11 cellular contexts compared by ENCODE assay signal in the genomic region with DNA sequence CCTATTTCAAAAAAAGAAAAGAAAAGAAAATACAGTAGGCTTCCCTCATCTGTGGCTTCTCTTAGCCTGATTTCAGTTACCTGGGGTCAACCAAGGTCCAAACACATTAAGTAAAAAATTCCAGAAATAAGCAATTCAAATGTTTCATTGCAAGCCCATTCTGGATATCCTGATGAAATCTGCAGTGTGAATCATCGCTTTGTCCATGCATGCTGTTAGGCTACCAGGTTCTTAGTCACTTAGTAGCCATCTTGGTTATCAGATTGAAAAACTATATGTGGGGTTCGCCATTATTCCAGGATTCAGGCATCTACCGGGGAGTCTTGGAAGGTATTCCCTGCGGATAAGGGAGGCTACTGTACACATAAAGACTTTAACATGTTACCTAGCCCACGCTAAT. TPM values are rescaled to one million over a fixed set of nuclear protein-coding genes. Genes with fewer than 3 reads are reported as not detected.
A peak's percentile ranks its signal among the peaks of the same experiment; 100 is the strongest.
DNase-seq lines count a peak whose midpoint lies in the region; ATAC-seq and TF ChIP-seq lines count a peak whose summit lies in the region.
"Had no signal": no experiment of that assay in that cellular context is flagged by ENCODE, and none has a peak within 500 bp of the region (broad histone marks: within the 10 kb centered on the region; RNA-seq: fewer than 3 reads in every experiment).

No MANE protein-coding gene starts in this region.

- no peaks in the 10 kb centered on the region for H3K9me3 Mint-ChIP-seq in activated naive CD8-positive, alpha-beta T cell (ENCODE audit: low read depth)
- H3K9me3 Mint-ChIP-seq in activated naive CD8-positive, alpha-beta T cell treated with anti-CD3 and anti-CD28 coated beads for 36 hours, result no peaks in the 10 kb centered on the region
- no peaks in the 10 kb centered on the region for H3K9me3 Mint-ChIP-seq in stimulated activated naive CD8-positive, alpha-beta T cell treated with anti-CD3 and anti-CD28 coated beads, Interleukin-15, amount 100 ng/mL, for 72 hours

- H2AFZ ChIP-seq in fibroblast of lung (ENCODE audit: low read length), result no peak overlapping the region

- no peaks in the 10 kb centered on the region for H3K36me3 Mint-ChIP-seq in activated naive CD8-positive, alpha-beta T cell
- H3K36me3 Mint-ChIP-seq in activated naive CD8-positive, alpha-beta T cell treated with anti-CD3 and anti-CD28 coated beads for 36 hours, result peaks cover 9% of the 10 kb centered on the region

- peaks cover 43% of the 10 kb centered on the region for H3K4me1 Mint-ChIP-seq in activated naive CD8-positive, alpha-beta T cell (ENCODE audit: low read depth)
- H3K4me1 Mint-ChIP-seq in activated naive CD8-positive, alpha-beta T cell treated with anti-CD3 and anti-CD28 coated beads for 36 hours, result peaks cover 31% of the 10 kb centered on the region
- peaks cover 16% of the 10 kb centered on the region for H3K4me1 Mint-ChIP-seq in stimulated activated naive CD8-positive, alpha-beta T cell treated with anti-CD3 and anti-CD28 coated beads, Interleukin-15, amount 100 ng/mL, for 72 hours

- no peak for ATAC-seq in stimulated activated naive CD8-positive, alpha-beta T cell treated with anti-CD3 and anti-CD28 coated beads, Interleukin-15, amount 100 ng/mL, for 72 hours
- ATAC-seq in omental fat pad (ENCODE audit: low FRiP score), result no peak

- no peak overlapping the region for H3K4me3 ChIP-seq in fibroblast of lung (replicated peaks in 1 of 4; ENCODE audit: control extremely low read depth in 1 of 4, insufficient read depth in 1 of 4, low read depth in 3 of 4, low read length in 4 of 4)
- no peak overlapping the region for H3K4me3 ChIP-seq in ascending aorta
- no peak overlapping the region for H3K4me3 ChIP-seq in esophagus squamous epithelium

- H3K27me3 Mint-ChIP-seq in activated naive CD8-positive, alpha-beta T cell, result no peaks in the 10 kb centered on the region
- no peaks in the 10 kb centered on the region for H3K27me3 Mint-ChIP-seq in activated naive CD8-positive, alpha-beta T cell treated with anti-CD3 and anti-CD28 coated beads for 36 hours
- no peaks in the 10 kb centered on the region for H3K27me3 Mint-ChIP-seq in stimulated activated naive CD8-positive, alpha-beta T cell treated with anti-CD3 and anti-CD28 coated beads, Interleukin-15, amount 100 ng/mL, for 72 hours

- peaks cover 31% of the 10 kb centered on the region for H3K79me2 ChIP-seq in fibroblast of lung (ENCODE audit: control insufficient read depth, insufficient read depth, low read length)

- peak overlapping the region; percentile 64 for H3K27ac Mint-ChIP-seq in activated naive CD8-positive, alpha-beta T cell
- no peak overlapping the region for H3K27ac Mint-ChIP-seq in activated naive CD8-positive, alpha-beta T cell treated with anti-CD3 and anti-CD28 coated beads for 36 hours
- H3K27ac Mint-ChIP-seq in stimulated activated naive CD8-positive, alpha-beta T cell treated with anti-CD3 and anti-CD28 coated beads, Interleukin-15, amount 100 ng/mL, for 72 hours, result no peak overlapping the region

- 89% methylated on average over 5 of the region's 5 CpGs for WGBS in esophagus squamous epithelium, 2 donors

- H3K9me3 ChIP-seq in fibroblast of lung (ENCODE audit: control insufficient read depth, insufficient read depth, low read depth, low read length) (no peaks in the 10 kb centered on the region), ascending aorta (no peaks in the 10 kb centered on the region), esophagus squamous epithelium (no peaks in the 10 kb centered on the region)

- H3K27ac ChIP-seq in fibroblast of lung (ENCODE audit: insufficient read depth, low read length) (no peak overlapping the region), ascending aorta (no peak overlapping the region), esophagus squamous epithelium (no peak overlapping the region)
- H3K27ac ChIP-seq: cardiac muscle cell had no signal

- DNase-seq in activated naive CD8-positive, alpha-beta T cell treated with anti-CD3 and anti-CD28 coated beads for 36 hours, result no peak
- peak; percentile 65 for DNase-seq in RKO (ENCODE audit: low spot score)
- DNase-seq in fibroblast of lung (ENCODE audit: low read depth in 2 of 2), result peak; percentile 4 to 20
- DNase-seq in stimulated activated naive CD8-positive, alpha-beta T cell treated with anti-CD3 and anti-CD28 coated beads, Interleukin-15, amount 100 ng/mL, for 72 hours, result no peak
- DNase-seq in omental fat pad (ENCODE audit: low spot score), result no peak
- DNase-seq in ascending aorta (ENCODE audit: low spot score in 2 of 2), result no peak
- DNase-seq in esophagus squamous epithelium (lab: John Stamatoyannopoulos, UW), result no peak
- DNase-seq: activated CD4-positive, alpha-beta T cell treated with anti-CD3 and anti-CD28 coated beads for 4 hours; NCI-H2029 had no signal

- peaks cover 4% of the 10 kb centered on the region for H3K4me1 ChIP-seq in fibroblast of lung (ENCODE audit: control insufficient read depth, extremely low read depth, insufficient read depth, low read length)
- H3K4me1 ChIP-seq in ascending aorta, result peaks cover 0 to 11% of the 10 kb centered on the region in 2 donors
- peaks cover 12 to 35% (median 13%) of the 10 kb centered on the region in 3 donors for H3K4me1 ChIP-seq in esophagus squamous epithelium

- TF ChIP-seq CTCF in fibroblast of lung (conservative IDR thresholded peaks at IDR 0.05 in 1 of 2, IDR thresholded peaks at IDR 0.05 in 1 of 2; ENCODE audit: low read depth in 1 of 2, low read length in 2 of 2), result no peak
- no peak for TF ChIP-seq CTCF in omental fat pad (IDR thresholded peaks at IDR 0.05)
- TF ChIP-seq CTCF in ascending aorta (IDR thresholded peaks at IDR 0.05), result no peak
- TF ChIP-seq CTCF in esophagus squamous epithelium (IDR thresholded peaks at IDR 0.05), result no peak

- H4K20me1 ChIP-seq in fibroblast of lung (ENCODE audit: control insufficient read depth, extremely low read depth, insufficient read depth, low read length), result no peaks in the 10 kb centered on the region

- intact Hi-C loops in ascending aorta (cut with DNase I) (loop anchor here (2.0 to 10.0 kb wide), 4 partner anchors 36 to 968 kb away; partner anchors contain the start of genes CACUL1, PDZD8 and RAB11FIP2), esophagus squamous epithelium (cut with DNase I) (no loop called here)

- H3K27me3 ChIP-seq in fibroblast of lung (ENCODE audit: control insufficient read depth, insufficient read depth, low read length) (no peaks in the 10 kb centered on the region), ascending aorta (no peaks in the 10 kb centered on the region), esophagus squamous epithelium (no peaks in the 10 kb centered on the region)

- H3K4me3 Mint-ChIP-seq in activated naive CD8-positive, alpha-beta T cell, result peak overlapping the region; percentile 96
- H3K4me3 Mint-ChIP-seq in activated naive CD8-positive, alpha-beta T cell treated with anti-CD3 and anti-CD28 coated beads for 36 hours, result no peak overlapping the region
- H3K4me3 Mint-ChIP-seq in stimulated activated naive CD8-positive, alpha-beta T cell treated with anti-CD3 and anti-CD28 coated beads, Interleukin-15, amount 100 ng/mL, for 72 hours, result peak overlapping the region; percentile 84 to 95

- no peak overlapping the region for H3K9ac ChIP-seq in fibroblast of lung (ENCODE audit: insufficient read depth, low read length)

- H3K36me3 ChIP-seq in fibroblast of lung (ENCODE audit: control insufficient read depth, insufficient read depth, low read length), result no peaks in the 10 kb centered on the region
- no peaks in the 10 kb centered on the region for H3K36me3 ChIP-seq in ascending aorta
- peaks cover 0 to 4% (median 0%) of the 10 kb centered on the region in 3 donors for H3K36me3 ChIP-seq in esophagus squamous epithelium
- H3K36me3 ChIP-seq: cardiac muscle cell had no signal

- H3K4me2 ChIP-seq in fibroblast of lung (ENCODE audit: extremely low read depth, insufficient read depth, low read length), result no peak overlapping the region

- no peak for TF ChIP-seq POLR2A in esophagus squamous epithelium (IDR thresholded peaks at IDR 0.05)

RNA-seq across cellular contexts. Expression of gene FAM204A, which starts 1.0 kb away (rescaled TPM):
- total RNA-seq in activated naive CD8-positive, alpha-beta T cell treated with anti-CD3 and anti-CD28 coated beads for 36 hours, result 10 to 100 TPM; 67.4 to 71.1 TPM
- 42.1 and 47.2 TPM in 2 replicates for total RNA-seq in fibroblast of lung
- polyA plus RNA-seq in fibroblast of lung, result 49.6 and 54.8 TPM in 2 replicates
- 54.2 and 61.5 TPM in 2 replicates for polyA plus RNA-seq in fibroblast of lung (2012)
- polyA minus RNA-seq in fibroblast of lung (ENCODE audit: low replicate concordance), result 12.1 and 34.3 TPM in 2 replicates
- 10 to 100 TPM; 25.4 to 57.6 (median 44.0) TPM for total RNA-seq in omental fat pad
- total RNA-seq in ascending aorta, result 12.5 TPM
- 10 to 100 TPM in 3 of 4 donors, 1 to 10 TPM in 1; 8.9 to 40.8 (median 34.5) TPM for total RNA-seq in esophagus squamous epithelium

Comparison
In these comparisons a context has a peak if more than half of its experiments do, and no peak if none do; other contexts are left out.
1. DNase-seq: peak in RKO (single experiment) and fibroblast of lung (2 of 2); none in activated naive CD8-positive, alpha-beta T cell treated with anti-CD3 and anti-CD28 coated beads for 36 hours (single experiment), stimulated activated naive CD8-positive, alpha-beta T cell treated with anti-CD3 and anti-CD28 coated beads, Interleukin-15, amount 100 ng/mL, for 72 hours (0 of 2), omental fat pad (single experiment), ascending aorta (0 of 2) and esophagus squamous epithelium (single experiment).